Comparison of ENCODE assay signal across 22 cellular contexts in genomic region chr16:69941251-69942098, GRCh38. TPM values are rescaled to one million over a fixed set of nuclear protein-coding genes. Genes with fewer than 3 reads are reported as not detected.
DNase-seq lines count a peak whose midpoint lies in the region; ATAC-seq and TF ChIP-seq lines count a peak whose summit lies in the region.
"Had no signal": no experiment of that assay in that cellular context is flagged by ENCODE, and none has a peak within 500 bp of the region (broad histone marks: within the 10 kb centered on the region; RNA-seq: fewer than 3 reads in every experiment).

No MANE protein-coding gene starts in this region.

- no peak overlapping the region for H3K4me2 ChIP-seq in GM23338
- H3K4me2 ChIP-seq: KMS-11 had no signal

- ATAC-seq in GM23338 (no peak), lower lobe of right lung (peak; percentile 28 to 79), HG02798 (IDR thresholded peaks at IDR 0.05; ENCODE audit: poor library complexity, unreplicated experiment) (no peak), WTC11 (no peak)
- ATAC-seq: activated CD8-positive, alpha-beta T cell treated with anti-CD3 and anti-CD28 coated beads for 36 hours; activated naive CD8-positive, alpha-beta T cell treated with anti-CD3 and anti-CD28 coated beads, Interleukin-2, amount 50 U/mL, for 24 hours; stimulated activated naive CD8-positive, alpha-beta T cell treated with anti-CD3 and anti-CD28 coated beads, Interleukin-15, Interleukin-2, amounts not matched to agents 100 U/mL and 50 U/mL, for 24 hours had no signal

- H3K9me3 Mint-ChIP-seq in GM23338 (no peaks in the 10 kb centered on the region), glutamatergic neuron (ENCODE audit: unreplicated experiment) (peaks cover 14% of the 10 kb centered on the region), WTC11 (no peaks in the 10 kb centered on the region)
- H3K9me3 Mint-ChIP-seq: activated CD8-positive, alpha-beta T cell treated with anti-CD3 and anti-CD28 coated beads for 36 hours; activated naive CD8-positive, alpha-beta T cell treated with anti-CD3 and anti-CD28 coated beads, Interleukin-2, amount 50 U/mL, for 24 hours; activated T-helper 1 cell treated with anti-CD3 and anti-CD28 coated beads, Interleukin-12 subunit alpha, Interleukin-12 subunit beta, Interleukin-2, Interleukin-4 antibody, amounts not matched to agents 30 ng/mL and 10 ng/mL and 1 ng/mL, durations not matched to agents 14 hours and 24 hours and 36 hours; neural crest cell; T-helper 1 cell treated with Interleukin-12 subunit alpha and Interleukin-12 subunit beta and Interleukin-4 antibody, amounts not matched to agents 30 μg/mL and 1 μg/mL, for 36 hours had no signal

- no peaks in the 10 kb centered on the region for H4K20me1 ChIP-seq in GM23338 (replicated peaks; ENCODE audit: insufficient read depth)

- no peak overlapping the region for H2AFZ ChIP-seq in GM23338

- peaks cover 8% of the 10 kb centered on the region for H3K4me1 Mint-ChIP-seq in GM23338
- H3K4me1 Mint-ChIP-seq in glutamatergic neuron (ENCODE audit: low read depth, unreplicated experiment) = peaks cover 19% of the 10 kb centered on the region
- no peaks in the 10 kb centered on the region for H3K4me1 Mint-ChIP-seq in WTC11
- H3K4me1 Mint-ChIP-seq: activated naive CD8-positive, alpha-beta T cell treated with anti-CD3 and anti-CD28 coated beads, Interleukin-2, amount 50 U/mL, for 24 hours had no signal

- H3K27ac Mint-ChIP-seq in GM23338 (no peak overlapping the region), glutamatergic neuron (ENCODE audit: unreplicated experiment) (no peak overlapping the region), WTC11 (no peak overlapping the region; the same call in 1 of the 2 replicates)
- H3K27ac Mint-ChIP-seq: activated CD8-positive, alpha-beta T cell treated with anti-CD3 and anti-CD28 coated beads for 36 hours; activated naive CD8-positive, alpha-beta T cell treated with anti-CD3 and anti-CD28 coated beads, Interleukin-2, amount 50 U/mL, for 24 hours; activated T-helper 1 cell treated with anti-CD3 and anti-CD28 coated beads, Interleukin-12 subunit alpha, Interleukin-12 subunit beta, Interleukin-2, Interleukin-4 antibody, amounts not matched to agents 30 ng/mL and 10 ng/mL and 1 ng/mL, durations not matched to agents 14 hours and 24 hours and 36 hours; T-helper 1 cell treated with Interleukin-12 subunit alpha and Interleukin-12 subunit beta and Interleukin-4 antibody, amounts not matched to agents 30 μg/mL and 1 μg/mL, for 36 hours had no signal

- H3K4me3 Mint-ChIP-seq in GM23338 = no peak overlapping the region
- no peak overlapping the region for H3K4me3 Mint-ChIP-seq in glutamatergic neuron (ENCODE audit: unreplicated experiment)
- H3K4me3 Mint-ChIP-seq in WTC11 = no peak overlapping the region
- H3K4me3 Mint-ChIP-seq: activated CD8-positive, alpha-beta T cell treated with anti-CD3 and anti-CD28 coated beads for 36 hours; activated naive CD8-positive, alpha-beta T cell treated with anti-CD3 and anti-CD28 coated beads, Interleukin-2, amount 50 U/mL, for 24 hours; activated T-helper 1 cell treated with anti-CD3 and anti-CD28 coated beads, Interleukin-12 subunit alpha, Interleukin-12 subunit beta, Interleukin-2, Interleukin-4 antibody, amounts not matched to agents 30 ng/mL and 10 ng/mL and 1 ng/mL, durations not matched to agents 14 hours and 24 hours and 36 hours; neural crest cell; T-helper 1 cell treated with Interleukin-12 subunit alpha and Interleukin-12 subunit beta and Interleukin-4 antibody, amounts not matched to agents 30 μg/mL and 1 μg/mL, for 36 hours had no signal

- intact Hi-C loops in lower lobe of right lung (cut with DNase I) (no loop called here), testis (cut with DNase I; ENCODE audit: low total_unique reads) (no loop called here)

- H3K36me3 Mint-ChIP-seq in GM23338 (ENCODE audit: low read depth) (peaks cover 16% of the 10 kb centered on the region), glutamatergic neuron (ENCODE audit: unreplicated experiment) (no peaks in the 10 kb centered on the region), WTC11 (peaks cover 20% of the 10 kb centered on the region)

- 87 to 90% methylated on average over 15 to 27 of the region's 28 CpGs for WGBS in testis, 2 donors

- no peaks in the 10 kb centered on the region for H3K79me2 ChIP-seq in GM23338 (replicated peaks; ENCODE audit: insufficient read depth)

- H3K4me3 ChIP-seq in GM23338 = no peak overlapping the region
- peak overlapping the region; percentile 22 for H3K4me3 ChIP-seq in coronary artery
- H3K4me3 ChIP-seq in lower lobe of right lung = no peak overlapping the region
- H3K4me3 ChIP-seq in testis = no peak overlapping the region

- CTCF ChIA-PET in WTC11 (lab: Charles Lee) = interaction anchor here (1.4 kb wide), 1 partner anchor 11 kb away, joined by 7 read pairs; no protein-coding TSS in a partner anchor

- no peaks in the 10 kb centered on the region for H3K9me2 ChIP-seq in GM23338 (ENCODE audit: insufficient read depth)

- H3K27me3 Mint-ChIP-seq in GM23338 (ENCODE audit: insufficient read depth, low read depth, poor library complexity) = peaks cover 13% of the 10 kb centered on the region
- peaks cover 6% of the 10 kb centered on the region for H3K27me3 Mint-ChIP-seq in glutamatergic neuron (ENCODE audit: unreplicated experiment)
- H3K27me3 Mint-ChIP-seq in WTC11 (ENCODE audit: low read depth) = no peaks in the 10 kb centered on the region
- H3K27me3 Mint-ChIP-seq: activated CD8-positive, alpha-beta T cell treated with anti-CD3 and anti-CD28 coated beads for 36 hours; activated naive CD8-positive, alpha-beta T cell treated with anti-CD3 and anti-CD28 coated beads, Interleukin-2, amount 50 U/mL, for 24 hours had no signal

- H3K36me3 ChIP-seq in GM23338 (ENCODE audit: insufficient read depth) (0 out of 2 replicates have a peak, but pooled peaks cover 6% of the 10 kb centered on the region), lower lobe of right lung (peaks cover 55% of the 10 kb centered on the region), testis (ENCODE audit: low read depth, missing control alignments) (peaks cover 3% of the 10 kb centered on the region)

- H3K9me3 ChIP-seq in lower lobe of right lung (no peaks in the 10 kb centered on the region), testis (no peaks in the 10 kb centered on the region)

- H3K27me3 ChIP-seq in GM23338 (ENCODE audit: insufficient read depth) (no peaks in the 10 kb centered on the region), lower lobe of right lung (ENCODE audit: low read depth) (no peaks in the 10 kb centered on the region), testis (no peaks in the 10 kb centered on the region)

- H3F3A ChIP-seq in GM23338 (replicated peaks; ENCODE audit: low read depth) = 0 out of 2 replicates have a peak, but pooled peaks cover 5% of the 10 kb centered on the region

- POLR2A ChIA-PET in WTC11 (lab: Charles Lee) = no interaction called here

- peak overlapping the region; percentile 66; the same call in 1 of the 2 replicates for H3K27ac ChIP-seq in GM23338 (ENCODE audit: low read depth)
- H3K27ac ChIP-seq in coronary artery = peak overlapping the region; percentile 54 to 81
- H3K27ac ChIP-seq in lower lobe of right lung = peak overlapping the region; percentile 49
- H3K27ac ChIP-seq in testis = no peak overlapping the region
- H3K27ac ChIP-seq: KMS-11 had no signal

- no peaks in the 10 kb centered on the region for H3K4me1 ChIP-seq in GM23338 (ENCODE audit: insufficient read depth)
- H3K4me1 ChIP-seq in lower lobe of right lung = peaks cover 7% of the 10 kb centered on the region
- no peaks in the 10 kb centered on the region for H3K4me1 ChIP-seq in testis

- DNase-seq in GM23338 (ENCODE audit: low spot score) = no peak
- DNase-seq in coronary artery (ENCODE audit: low spot score) = peak; percentile 78
- peak; percentile 52 for DNase-seq in lower lobe of right lung
- DNase-seq in testis = peak; percentile 12
- DNase-seq in glutamatergic neuron = no peak
- no peak for DNase-seq in WTC11 (ENCODE audit: low spot score)
- DNase-seq in iPS-NIHi11 (ENCODE audit: low spot score) = no peak
- DNase-seq: activated CD8-positive, alpha-beta T cell treated with anti-CD3 and anti-CD28 coated beads for 36 hours; activated naive CD8-positive, alpha-beta T cell treated with anti-CD3 and anti-CD28 coated beads, Interleukin-2, amount 50 U/mL, for 24 hours; AML-193; Calu3; caudate nucleus; H7; NCI-H2081; NCI-H510A; SIG-M5; stimulated activated naive CD8-positive, alpha-beta T cell treated with anti-CD3 and anti-CD28 coated beads, Interleukin-15, Interleukin-2, amounts not matched to agents 100 U/mL and 50 U/mL, for 24 hours had no signal

- TF ChIP-seq CTCF in GM23338 (conservative IDR thresholded peaks at IDR 0.05; ENCODE audit: low read depth in 2 of 2) (no peak), coronary artery (IDR thresholded peaks at IDR 0.05) (no peak), lower lobe of right lung (IDR thresholded peaks at IDR 0.05) (no peak), testis (IDR thresholded peaks at IDR 0.05) (no peak), glutamatergic neuron (IDR thresholded peaks at IDR 0.05; ENCODE audit: partially characterized antibody, unreplicated experiment) (no peak), WTC11 (IDR thresholded peaks at IDR 0.05) (no peak)

- TF ChIP-seq POLR2A in testis (IDR thresholded peaks at IDR 0.05) = no peak

TF ChIP-seq in GM23338, 12 proteins besides CTCF, POLR2A, EP300 and RAD21 (continues in another document):
- no peak for TF ChIP-seq STAT1 (IDR thresholded peaks at IDR 0.05; ENCODE audit: unreplicated experiment)
- TF ChIP-seq JUNB (IDR thresholded peaks at IDR 0.05; ENCODE audit: unreplicated experiment) = no peak
- no peak for TF ChIP-seq CREB1 (CRISPR knock-in tag; IDR thresholded peaks at IDR 0.05; ENCODE audit: low read depth)
- no peak for TF ChIP-seq EZH2 (IDR thresholded peaks at IDR 0.05; ENCODE audit: low read depth, unreplicated experiment)
- TF ChIP-seq NANOG (IDR thresholded peaks at IDR 0.05; ENCODE audit: borderline replicate concordance) = no peak
- TF ChIP-seq ZNF114 (CRISPR knock-in tag; IDR thresholded peaks at IDR 0.05) = no peak
- no peak for TF ChIP-seq EZH2phosphoT487 (IDR thresholded peaks at IDR 0.05; ENCODE audit: unreplicated experiment)

TF ChIP-seq in WTC11, 78 proteins besides CTCF, POLR2A, EP300 and RAD21 (continues in another document):
- TF ChIP-seq PRRX2 (CRISPR knock-in tag; IDR thresholded peaks at IDR 0.05) = no peak
- no peak for TF ChIP-seq TEAD1 (CRISPR knock-in tag; IDR thresholded peaks at IDR 0.05)

RNA-seq across cellular contexts. Expression of gene CLEC18A, which starts 9.7 kb away (rescaled TPM):
- 0.16 and 0.90 TPM in 2 replicates for total RNA-seq in GM23338 (2014; rRNA removed; shearing (Covaris generic))
- polyA plus RNA-seq in GM23338 (2016; fragmentation: Nextera tagmentation; extraction: Ambion mirVana) (0.13 and 0.23 TPM in 2 replicates), testis (ENCODE audit: insufficient read depth, low read depth, low replicate concordance) (10.0 TPM)
- total RNA-seq in lower lobe of right lung (2.7 TPM), testis (10 to 100 TPM; 12.6 to 15.7 TPM), glutamatergic neuron (ENCODE audit: unreplicated experiment) (2.5 TPM), WTC11 (2021) (0.26 to 0.46 TPM (median 0.46 TPM) in 3 replicates)
- total RNA-seq: H7 had no signal

Comparison
In these comparisons a context has a peak if more than half of its experiments do, and no peak if none do; other contexts are left out.
1. ATAC-seq: peak in lower lobe of right lung (2 of 2); none in GM23338 (single experiment), HG02798 (single experiment) and WTC11 (single experiment).
2. DNase-seq: peak in coronary artery (single experiment), lower lobe of right lung (single experiment) and testis (single experiment); none in GM23338 (single experiment), glutamatergic neuron (single experiment), WTC11 (single experiment) and iPS-NIHi11 (single experiment).
3. H3K27ac ChIP-seq: peak in GM23338 (single experiment), coronary artery (2 of 2) and lower lobe of right lung (single experiment); none in testis (0 of 2).